In the genomic region with DNA sequence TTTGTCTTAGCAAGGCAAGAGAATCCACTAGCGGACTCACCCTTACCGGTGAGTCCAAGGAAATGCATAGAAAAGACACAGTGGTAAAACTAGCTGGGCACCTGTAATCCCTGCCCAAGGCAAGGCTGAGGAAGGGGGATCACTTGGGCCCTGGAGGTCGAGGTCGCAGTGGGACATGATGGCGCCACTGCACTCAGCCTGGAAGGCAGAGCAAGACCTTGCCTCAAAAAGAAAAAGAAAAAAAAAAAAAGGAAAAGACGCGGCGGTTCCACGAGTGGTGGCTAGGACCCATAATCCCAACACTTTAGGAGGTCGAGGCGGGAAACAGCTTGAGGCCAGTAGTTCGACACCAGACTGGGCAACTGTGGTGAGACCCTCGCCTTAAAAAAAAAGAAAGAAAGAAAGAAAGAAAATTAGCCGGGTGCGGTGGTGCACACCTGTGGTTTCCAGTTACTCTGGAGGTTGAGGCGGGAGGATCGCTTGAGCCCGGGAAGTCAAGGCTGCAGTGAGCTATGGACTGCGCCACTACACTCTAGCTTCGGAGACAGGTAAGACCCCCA, we compare ENCODE assay signal across 8 cellular contexts. TPM values are rescaled to one million over a fixed set of nuclear protein-coding genes. Genes with fewer than 3 reads are reported as not detected.
DNase-seq lines count a peak whose midpoint lies in the region; ATAC-seq and TF ChIP-seq lines count a peak whose summit lies in the region.

No MANE protein-coding gene starts in this region.

- ATAC-seq in HG03280 (IDR thresholded peaks at IDR 0.05; ENCODE audit: unreplicated experiment), result no peak

- no peak for DNase-seq in T-helper 1 cell
- no peak for DNase-seq in kidney epithelial cell (ENCODE audit: low read depth)
- no peak for DNase-seq in stimulated activated CD4-positive, alpha-beta T cell treated with anti-CD3 and anti-CD28 coated beads, Interleukin-1b, Interleukin-23, amount 100 ng/mL, for 48 hours
- DNase-seq in germinal center (ENCODE audit: low spot score), result no peak

- peaks cover 25% of the 10 kb centered on the region for H3K4me1 Mint-ChIP-seq in T-helper 1 cell treated with Interleukin-12 subunit alpha and Interleukin-12 subunit beta and Interleukin-4 antibody, amounts not matched to agents 30 μg/mL and 1 μg/mL, for 36 hours (ENCODE audit: low read depth)

- peak overlapping the region; percentile 37 for H3K4me3 ChIP-seq in kidney epithelial cell (ENCODE audit: low read depth, low read length)

- peaks cover 5% of the 10 kb centered on the region for H3K9me3 Mint-ChIP-seq in T-helper 1 cell treated with Interleukin-12 subunit alpha and Interleukin-12 subunit beta and Interleukin-4 antibody, amounts not matched to agents 30 μg/mL and 1 μg/mL, for 36 hours

- H3K27ac ChIP-seq in angular gyrus (ENCODE audit: low read depth, low read length) (peak overlapping the region; percentile 99), temporal lobe (ENCODE audit: low read depth, low read length) (peak overlapping the region; percentile 89)

- H3K27ac Mint-ChIP-seq in T-helper 1 cell treated with Interleukin-12 subunit alpha and Interleukin-12 subunit beta and Interleukin-4 antibody, amounts not matched to agents 30 μg/mL and 1 μg/mL, for 36 hours, result peak overlapping the region; percentile 85

- peaks cover 6% of the 10 kb centered on the region for H3K27me3 Mint-ChIP-seq in T-helper 1 cell treated with Interleukin-12 subunit alpha and Interleukin-12 subunit beta and Interleukin-4 antibody, amounts not matched to agents 30 μg/mL and 1 μg/mL, for 36 hours (ENCODE audit: low read depth)

- peaks cover 8% of the 10 kb centered on the region for H3K36me3 Mint-ChIP-seq in T-helper 1 cell treated with Interleukin-12 subunit alpha and Interleukin-12 subunit beta and Interleukin-4 antibody, amounts not matched to agents 30 μg/mL and 1 μg/mL, for 36 hours (ENCODE audit: low read depth)

- H3K4me3 Mint-ChIP-seq in T-helper 1 cell treated with Interleukin-12 subunit alpha and Interleukin-12 subunit beta and Interleukin-4 antibody, amounts not matched to agents 30 μg/mL and 1 μg/mL, for 36 hours, result peak overlapping the region; percentile 82

- H3K36me3 ChIP-seq in kidney epithelial cell (ENCODE audit: control insufficient read depth, insufficient read depth, low read length), result no peaks in the 10 kb centered on the region

- no peak for TF ChIP-seq CTCF in kidney epithelial cell (IDR thresholded peaks at IDR 0.05; ENCODE audit: insufficient read depth, low read length, poor library complexity, severe bottlenecking)

- no peaks in the 10 kb centered on the region for H3K27me3 ChIP-seq in kidney epithelial cell (ENCODE audit: control insufficient read depth, insufficient read depth, low read length)

RNA-seq across cellular contexts. Expression of a gene that starts 0.8 kb away (rescaled TPM):
- total RNA-seq in kidney epithelial cell, result 13.7 and 14.4 TPM in 2 replicates
- 12.8 TPM for total RNA-seq in temporal lobe
